In genomic region chr19:57249329-57249728, GRCh38 we compare ENCODE assay signal across 25 cellular contexts. TPM values are rescaled to one million over a fixed set of nuclear protein-coding genes. Genes with fewer than 3 reads are reported as not detected.
"Had no signal": no experiment of that assay in that cellular context is flagged by ENCODE, and none has a peak within 500 bp of the region (broad histone marks: within the 10 kb centered on the region; RNA-seq: fewer than 3 reads in every experiment).

No MANE protein-coding gene starts in this region.

- H3K27ac ChIP-seq: colonic mucosa, epithelial cell of prostate, foreskin keratinocyte, gastroesophageal sphincter, heart left ventricle, neural progenitor cell, prostate gland, right atrium auricular region, suprapubic skin, transverse colon, upper lobe of right lung, uterus had no signal

- H2AFZ ChIP-seq: neural progenitor cell had no signal

- ATAC-seq: esophagus mucosa; foreskin keratinocyte; gastroesophageal sphincter; heart left ventricle; left lobe of liver; sciatic nerve; stimulated activated naive CD8-positive, alpha-beta T cell treated with anti-CD3 and anti-CD28 coated beads, Interleukin-15, amount 100 ng/mL, for 72 hours; upper lobe of right lung had no signal

- H3K36me3 ChIP-seq: neural progenitor cell, uterus had no signal

- DNase-seq: colonic mucosa; effector CD8-positive, alpha-beta T cell; foreskin keratinocyte; heart left ventricle; hypothalamus; immature natural killer cell; kidney; naive B cell; stimulated activated CD4-positive, alpha-beta T cell treated with anti-CD3 and anti-CD28 coated beads, Interleukin-4, amount 100 ng/mL, for 4 hours; stimulated activated naive CD4-positive, alpha-beta T cell; stimulated activated naive CD8-positive, alpha-beta T cell treated with anti-CD3 and anti-CD28 coated beads, Interleukin-15, amount 100 ng/mL, for 72 hours; transverse colon; upper lobe of right lung; uterus had no signal

- H3K4me1 ChIP-seq: colonic mucosa, foreskin keratinocyte, gastroesophageal sphincter, heart left ventricle, neural progenitor cell, prostate gland, right atrium auricular region, suprapubic skin, transverse colon, upper lobe of right lung, uterus had no signal

- H3K4me2 ChIP-seq: neural progenitor cell had no signal

- H3K4me3 ChIP-seq: colonic mucosa, gastroesophageal sphincter, heart left ventricle, lung, neural progenitor cell, prostate gland, right atrium auricular region, suprapubic skin, transverse colon, upper lobe of right lung, uterus had no signal

- H3K9ac ChIP-seq: neural progenitor cell had no signal

- H3K27me3 ChIP-seq: colonic mucosa, foreskin keratinocyte, gastroesophageal sphincter, heart left ventricle, neural progenitor cell, right atrium auricular region, suprapubic skin, transverse colon, upper lobe of right lung, uterus had no signal

- H3K9me3 ChIP-seq: colonic mucosa, prostate gland, right atrium auricular region, upper lobe of right lung had no signal

RNA-seq across cellular contexts. Expression of gene AURKC, which starts 18.5 kb away (rescaled TPM):
- total RNA-seq: skeletal muscle tissue, transverse colon had no signal
